In the genomic region with DNA sequence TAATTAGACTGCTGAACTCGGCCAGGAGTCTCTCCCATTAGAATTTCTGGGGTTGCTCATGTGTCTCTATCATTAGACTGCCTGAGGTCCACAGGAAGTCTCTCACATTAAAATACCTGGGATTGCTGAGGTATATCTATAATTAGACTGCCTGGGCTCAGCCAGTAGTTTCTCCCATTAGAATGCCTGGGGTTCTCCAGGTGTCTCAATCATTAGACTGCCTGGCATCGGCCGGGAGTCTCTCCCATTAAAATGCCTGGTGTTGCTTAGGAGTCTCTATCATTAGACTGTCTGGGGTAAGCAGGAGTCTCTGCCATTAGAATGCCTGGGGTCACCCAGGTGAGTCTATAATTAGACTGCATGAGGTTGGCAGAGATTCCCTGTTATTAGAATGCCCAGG, we compare ENCODE assay signal across 33 cellular contexts.
"Had no signal": no experiment of that assay in that cellular context is flagged by ENCODE, and none has a peak within 500 bp of the region (broad histone marks: within the 10 kb centered on the region; RNA-seq: fewer than 3 reads in every experiment).

No MANE protein-coding gene starts in this region.

- H3K9me3 ChIP-seq: adrenal gland had no signal

- H3K4me1 Mint-ChIP-seq: activated B cell treated with CpG ODN at 0.5 μM for 24 hours; activated CD4-positive, alpha-beta T cell treated with anti-CD3 and anti-CD28 coated beads, Interleukin-2, amount 10 ng/mL, durations not matched to agents 24 days and 14 days; activated CD8-positive, alpha-beta memory T cell treated with anti-CD3 and anti-CD28 coated beads, Interleukin-2, amount 10 ng/mL, durations not matched to agents 7 days and 5 days; activated naive CD8-positive, alpha-beta T cell treated with anti-CD3 and anti-CD28 coated beads for 36 hours; activated T-helper 17 cell treated with anti-CD3 and anti-CD28 coated beads, Interleukin-2, amount 50 U/mL, for 72 hours had no signal

- H3K36me3 ChIP-seq: adrenal gland, brain microvascular endothelial cell, breast epithelium had no signal

- H3K27me3 ChIP-seq: adrenal gland, body of pancreas, brain microvascular endothelial cell, breast epithelium had no signal

- H3K4me1 ChIP-seq: adrenal gland, body of pancreas, breast epithelium had no signal

- H3K4me3 Mint-ChIP-seq: activated B cell treated with CpG ODN at 0.5 μM for 24 hours; activated CD4-positive, alpha-beta memory T cell treated with anti-CD3 and anti-CD28 coated beads for 36 hours; activated CD4-positive, alpha-beta T cell treated with anti-CD3 and anti-CD28 coated beads, Interleukin-2, amount 10 ng/mL, durations not matched to agents 24 days and 14 days; activated CD8-positive, alpha-beta memory T cell treated with anti-CD3 and anti-CD28 coated beads, Interleukin-2, amount 10 ng/mL, durations not matched to agents 7 days and 5 days; activated CD8-positive, alpha-beta T cell treated with anti-CD3 and anti-CD28 coated beads for 36 hours; activated naive CD4-positive, alpha-beta T cell treated with anti-CD3 and anti-CD28 coated beads for 36 hours; activated naive CD8-positive, alpha-beta T cell treated with anti-CD3 and anti-CD28 coated beads for 36 hours; activated T-cell treated with anti-CD3 and anti-CD28 coated beads, Interleukin-2, amount 50 U/mL, for 24 hours; activated T-helper 1 cell treated with anti-CD3 and anti-CD28 coated beads, Interleukin-12 subunit alpha, Interleukin-12 subunit beta, Interleukin-2, Interleukin-4 antibody, amounts not matched to agents 30 ng/mL and 10 ng/mL and 1 ng/mL, durations not matched to agents 14 hours and 24 hours and 36 hours; activated T-helper 17 cell treated with anti-CD3 and anti-CD28 coated beads, Interleukin-2, amount 50 U/mL, for 72 hours; T-helper 1 cell treated with Interleukin-12 subunit alpha and Interleukin-12 subunit beta and Interleukin-4 antibody, amounts not matched to agents 30 μg/mL and 1 μg/mL, for 36 hours; T-helper 2 cell treated with Interferon-gamma antibody and Interleukin-4, amounts not matched to agents 5 μg/mL and 100 μg/mL, for 36 hours had no signal

- H3K27ac Mint-ChIP-seq: activated B cell treated with CpG ODN at 0.5 μM for 24 hours; activated CD4-positive, alpha-beta memory T cell treated with anti-CD3 and anti-CD28 coated beads for 36 hours; activated CD4-positive, alpha-beta T cell treated with anti-CD3 and anti-CD28 coated beads, Interleukin-2, amount 10 ng/mL, durations not matched to agents 24 days and 14 days; activated CD8-positive, alpha-beta memory T cell treated with anti-CD3 and anti-CD28 coated beads, Interleukin-2, amount 10 ng/mL, durations not matched to agents 7 days and 5 days; activated CD8-positive, alpha-beta T cell treated with anti-CD3 and anti-CD28 coated beads for 36 hours; activated naive CD4-positive, alpha-beta T cell treated with anti-CD3 and anti-CD28 coated beads for 36 hours; activated naive CD4-positive, alpha-beta T cell treated with anti-CD3 and anti-CD28 coated beads, Interleukin-2, amount 50 U/mL, for 72 hours; activated naive CD8-positive, alpha-beta T cell treated with anti-CD3 and anti-CD28 coated beads for 36 hours; activated T-cell treated with anti-CD3 and anti-CD28 coated beads, Interleukin-2, amount 50 U/mL, for 24 hours; activated T-helper 1 cell treated with anti-CD3 and anti-CD28 coated beads, Interleukin-12 subunit alpha, Interleukin-12 subunit beta, Interleukin-2, Interleukin-4 antibody, amounts not matched to agents 30 ng/mL and 10 ng/mL and 1 ng/mL, durations not matched to agents 14 hours and 24 hours and 36 hours; activated T-helper 17 cell treated with anti-CD3 and anti-CD28 coated beads, Interleukin-2, amount 50 U/mL, for 72 hours; T-helper 1 cell treated with Interleukin-12 subunit alpha and Interleukin-12 subunit beta and Interleukin-4 antibody, amounts not matched to agents 30 μg/mL and 1 μg/mL, for 36 hours; T-helper 2 cell treated with Interferon-gamma antibody and Interleukin-4, amounts not matched to agents 5 μg/mL and 100 μg/mL, for 36 hours had no signal

- H3K27ac ChIP-seq: adrenal gland, body of pancreas, brain microvascular endothelial cell, breast epithelium, VCaP had no signal

- H3K27me3 Mint-ChIP-seq: activated B cell treated with CpG ODN at 0.5 μM for 24 hours; activated CD4-positive, alpha-beta memory T cell treated with anti-CD3 and anti-CD28 coated beads for 36 hours; activated CD4-positive, alpha-beta T cell treated with anti-CD3 and anti-CD28 coated beads, Interleukin-2, amount 10 ng/mL, durations not matched to agents 24 days and 14 days; activated CD8-positive, alpha-beta memory T cell treated with anti-CD3 and anti-CD28 coated beads, Interleukin-2, amount 10 ng/mL, durations not matched to agents 7 days and 5 days; activated CD8-positive, alpha-beta T cell treated with anti-CD3 and anti-CD28 coated beads for 36 hours; activated naive CD8-positive, alpha-beta T cell treated with anti-CD3 and anti-CD28 coated beads for 36 hours; activated T-cell treated with anti-CD3 and anti-CD28 coated beads, Interleukin-2, amount 50 U/mL, for 24 hours; activated T-helper 17 cell treated with anti-CD3 and anti-CD28 coated beads, Interleukin-2, amount 50 U/mL, for 72 hours had no signal

- H3K36me3 Mint-ChIP-seq: activated CD8-positive, alpha-beta memory T cell treated with anti-CD3 and anti-CD28 coated beads, Interleukin-2, amount 10 ng/mL, durations not matched to agents 7 days and 5 days; activated naive CD8-positive, alpha-beta T cell treated with anti-CD3 and anti-CD28 coated beads for 36 hours had no signal

- ATAC-seq: activated CD8-positive, alpha-beta memory T cell treated with anti-CD3 and anti-CD28 coated beads, Interleukin-2, amount 10 ng/mL, durations not matched to agents 7 days and 5 days; activated CD8-positive, alpha-beta T cell treated with anti-CD3 and anti-CD28 coated beads for 36 hours; activated naive CD4-positive, alpha-beta T cell treated with anti-CD3 and anti-CD28 coated beads, Interleukin-2, amount 50 U/mL, for 72 hours; activated T-helper 17 cell treated with anti-CD3 and anti-CD28 coated beads, Interleukin-2, amount 50 U/mL, for 72 hours; body of pancreas had no signal

- H3K4me3 ChIP-seq: adrenal gland, body of pancreas, breast epithelium had no signal

- DNase-seq: activated B cell treated with CpG ODN at 0.5 μM for 24 hours; activated CD4-positive, alpha-beta memory T cell treated with anti-CD3 and anti-CD28 coated beads for 36 hours; activated CD4-positive, alpha-beta T cell treated with anti-CD3 and anti-CD28 coated beads for 4 hours; activated CD4-positive, alpha-beta T cell treated with anti-CD3 and anti-CD28 coated beads, Interleukin-2, amount 10 ng/mL, durations not matched to agents 24 days and 14 days; activated CD4-positive, alpha-beta T cell treated with anti-CD3 and anti-CD28 coated beads, Interleukin-2, amount 50 U/mL, for 1 hour; activated CD4-positive, alpha-beta T cell treated with anti-CD3 and anti-CD28 coated beads, Interleukin-2, amount 50 U/mL, for 4 hours; activated CD4-positive, CD25-positive, alpha-beta regulatory T cell treated with anti-CD3 and anti-CD28 coated beads, Interleukin-2, amount 50 U/mL, for 72 hours; activated CD8-positive, alpha-beta memory T cell treated with anti-CD3 and anti-CD28 coated beads, Interleukin-2, amount 10 ng/mL, durations not matched to agents 7 days and 5 days; activated CD8-positive, alpha-beta T cell treated with anti-CD3 and anti-CD28 coated beads for 36 hours; activated effector memory CD4-positive, alpha-beta T cell treated with anti-CD3 and anti-CD28 coated beads, Interleukin-2, amount 50 U/mL, for 16 hours; activated gamma-delta T cell treated with Interleukin-2 at 50 U/mL for 16 hours; activated naive CD4-positive, alpha-beta T cell; activated naive CD4-positive, alpha-beta T cell treated with anti-CD3 and anti-CD28 coated beads for 36 hours; activated naive CD4-positive, alpha-beta T cell treated with anti-CD3 and anti-CD28 coated beads, Interleukin-2, amount 50 U/mL, for 16 hours; activated naive CD8-positive, alpha-beta T cell treated with anti-CD3 and anti-CD28 coated beads for 36 hours; activated T-cell treated with anti-CD3 and anti-CD28 coated beads, Interleukin-2, amount 50 U/mL, for 24 hours; activated T-cell treated with anti-CD3 and anti-CD28 coated beads, Interleukin-2, amount 50 U/mL, for 48 hours; adrenal gland; amniotic stem cell; aorta; body of pancreas; brain microvascular endothelial cell; central memory CD4-positive, alpha-beta T cell; T-helper 1 cell; T-helper 2 cell; T-helper 9 cell had no signal
